8 cellular contexts compared by ENCODE assay signal in the genomic region with DNA sequence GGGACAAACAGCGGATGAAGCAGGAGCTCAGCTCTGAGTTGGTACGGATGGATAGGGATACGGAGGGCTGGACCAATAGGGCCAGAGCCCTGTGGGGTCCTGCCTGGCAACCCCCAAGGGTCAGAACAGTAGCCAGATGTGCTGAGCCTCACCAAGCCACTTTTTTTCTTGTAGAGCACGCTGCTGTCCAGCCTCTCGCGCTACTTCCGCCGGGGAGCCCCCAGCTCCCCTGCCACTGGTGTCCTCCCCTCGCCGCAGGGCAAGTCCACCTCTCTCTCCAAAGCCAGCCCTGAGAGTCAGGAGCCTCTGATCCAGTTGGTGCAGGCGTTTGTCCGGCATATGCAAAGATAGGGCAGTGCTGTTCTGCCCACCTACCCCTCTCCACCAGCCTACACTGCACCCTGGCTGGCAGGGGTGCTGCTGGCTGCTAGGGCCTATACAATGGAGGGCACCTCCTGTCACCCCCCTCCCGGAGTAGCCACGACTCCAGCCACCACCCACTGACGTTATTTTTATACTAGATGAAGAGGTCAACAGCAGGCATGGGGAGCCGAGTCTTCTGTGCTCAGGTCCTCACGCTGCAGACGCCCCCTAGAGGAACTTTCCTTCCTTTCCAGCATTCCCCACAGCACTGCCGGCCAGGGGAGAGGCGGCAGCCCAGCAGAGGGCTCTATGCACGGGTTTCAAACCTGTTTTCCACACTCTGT. TPM values are rescaled to one million over a fixed set of nuclear protein-coding genes. Genes with fewer than 3 reads are reported as not detected.
DNase-seq lines count a peak whose midpoint lies in the region; ATAC-seq and TF ChIP-seq lines count a peak whose summit lies in the region.

No MANE protein-coding gene starts in this region.

- no peaks in the 10 kb centered on the region for H3K27me3 Mint-ChIP-seq in nephron (ENCODE audit: low read depth)

- H3K4me2 ChIP-seq in HCT116 (ENCODE audit: low read length) = no peak overlapping the region
- H3K4me2 ChIP-seq in fibroblast of lung (ENCODE audit: extremely low read depth, insufficient read depth, low read length) = no peak overlapping the region

- TF ChIP-seq POLR2A in HCT116 (IDR thresholded peaks at IDR 0.05; ENCODE audit: borderline replicate concordance, extremely low read depth, insufficient read depth, insufficient read length) (no peak), testis (IDR thresholded peaks at IDR 0.05) (no peak)

- H3K27me3 ChIP-seq in HCT116 (ENCODE audit: insufficient read depth, low read length) = no peaks in the 10 kb centered on the region
- no peaks in the 10 kb centered on the region for H3K27me3 ChIP-seq in fibroblast of lung (ENCODE audit: control insufficient read depth, insufficient read depth, low read length)
- no peaks in the 10 kb centered on the region for H3K27me3 ChIP-seq in testis

- no peaks in the 10 kb centered on the region for H3K9me3 Mint-ChIP-seq in nephron

- H2AFZ ChIP-seq in HCT116 (ENCODE audit: low read depth, low read length, poor library complexity, severe bottlenecking) (no peak overlapping the region), fibroblast of lung (ENCODE audit: low read length) (no peak overlapping the region)

- peak overlapping the region in 1 of 3 experiments; percentile 49 for H3K27ac Mint-ChIP-seq in nephron

- WGBS in testis, 2 donors = 45 to 55% methylated on average over 9 to 21 of the region's 21 CpGs

- H3K27ac ChIP-seq in HCT116 (ENCODE audit: low read depth, low read length) = peak overlapping the region; percentile 50
- peak overlapping the region; percentile 19 for H3K27ac ChIP-seq in fibroblast of lung (ENCODE audit: insufficient read depth, low read length)
- peak overlapping the region; percentile 45 to 82 for H3K27ac ChIP-seq in testis

- H3K4me1 ChIP-seq in HCT116 (ENCODE audit: control insufficient read depth in 1 of 2, insufficient read depth in 2 of 2, low read length in 2 of 2) (no peaks in the 10 kb centered on the region), fibroblast of lung (ENCODE audit: control insufficient read depth, extremely low read depth, insufficient read depth, low read length) (peaks cover 3% of the 10 kb centered on the region), testis (peaks cover 32% of the 10 kb centered on the region)

- H4K20me1 ChIP-seq in HCT116 (ENCODE audit: insufficient read depth) = no peaks in the 10 kb centered on the region
- no peaks in the 10 kb centered on the region for H4K20me1 ChIP-seq in fibroblast of lung (ENCODE audit: control insufficient read depth, extremely low read depth, insufficient read depth, low read length)

- no peaks in the 10 kb centered on the region for H3K9me2 ChIP-seq in HCT116 (ENCODE audit: insufficient read depth)

- DNase-seq in CD1c-positive myeloid dendritic cell (ENCODE audit: extremely low spot score) (peak; percentile 57), HCT116 (ENCODE audit: low read depth, low spot score) (peak; percentile 44), NOMO-1 (lab: John Stamatoyannopoulos, UW; ENCODE audit: unreplicated experiment in 2 of 2) (peak; percentile 30 to 46), fibroblast of lung (ENCODE audit: low read depth in 2 of 2) (peak; percentile 53 to 79), testis (peak; percentile 87)
- DNase-seq in activated T-cell treated with anti-CD3 and anti-CD28 coated beads, Interleukin-2, amount 50 U/mL, for 48 hours = peak; percentile 57 to 68

- H3K9me3 ChIP-seq in HCT116 (ENCODE audit: control insufficient read depth in 1 of 2, insufficient read depth in 1 of 2, low read depth in 1 of 2, low read length in 2 of 2) = no peaks in the 10 kb centered on the region
- H3K9me3 ChIP-seq in fibroblast of lung (ENCODE audit: control insufficient read depth, insufficient read depth, low read depth, low read length) = no peaks in the 10 kb centered on the region
- H3K9me3 ChIP-seq in testis = no peaks in the 10 kb centered on the region

- TSS peak; percentile 66 for BruUV-seq in HCT116 (replicated peaks; lab: Mats Ljungman, UMichigan)

- H3K4me1 Mint-ChIP-seq in nephron = peaks cover 11% of the 10 kb centered on the region

- H3K36me3 Mint-ChIP-seq in nephron (ENCODE audit: low read depth) = peaks cover 45% of the 10 kb centered on the region

- H3K9ac ChIP-seq in HCT116 (ENCODE audit: low read length) (no peak overlapping the region), fibroblast of lung (ENCODE audit: insufficient read depth, low read length) (no peak overlapping the region)

- intact Hi-C loops in HCT116 (cut with micrococcal nuclease) = no loop called here
- intact Hi-C loops in testis (cut with DNase I; ENCODE audit: low total_unique reads) = no loop called here

- H3K36me3 ChIP-seq in HCT116 (ENCODE audit: control insufficient read depth in 1 of 2, insufficient read depth in 2 of 2, low read length in 2 of 2) (peaks cover 19 to 43% of the 10 kb centered on the region in 2 experiments; a peak in 3 of 4 replicates), fibroblast of lung (ENCODE audit: control insufficient read depth, insufficient read depth, low read length) (peaks cover 29% of the 10 kb centered on the region), testis (ENCODE audit: low read depth, missing control alignments) (no peaks in the 10 kb centered on the region)

- CTCF ChIA-PET in HCT116 (lab: Charles Lee) = interaction anchor here (0.8 kb wide), 1 partner anchor 17 kb away, joined by 3 read pairs; no protein-coding TSS in a partner anchor

- peak; percentile 62 for TF ChIP-seq RAD21 in HCT116 (IDR thresholded peaks at IDR 0.05; ENCODE audit: low read depth)

- H3K4me3 Mint-ChIP-seq in nephron = no peak overlapping the region

- H3K79me2 ChIP-seq in HCT116 (ENCODE audit: insufficient read depth, low read length) (no peaks in the 10 kb centered on the region), fibroblast of lung (ENCODE audit: control insufficient read depth, insufficient read depth, low read length) (no peaks in the 10 kb centered on the region)

- no peak overlapping the region for H3K4me3 ChIP-seq in HCT116 (replicated peaks in 1 of 2; ENCODE audit: low read depth in 1 of 2, low read length in 2 of 2)
- no peak overlapping the region for H3K4me3 ChIP-seq in fibroblast of lung (replicated peaks in 1 of 4; ENCODE audit: control extremely low read depth in 1 of 4, insufficient read depth in 1 of 4, low read depth in 3 of 4, low read length in 4 of 4)
- no peak overlapping the region for H3K4me3 ChIP-seq in testis

- POLR2A ChIA-PET in HCT116 (lab: Charles Lee) = no interaction called here

- TF ChIP-seq CTCF in HCT116 (IDR thresholded peaks at IDR 0.05 in 2 of 3, conservative IDR thresholded peaks at IDR 0.05 in 1 of 3; ENCODE audit: borderline replicate concordance in 1 of 3, insufficient read depth in 1 of 3, low read depth in 2 of 3, low read length in 2 of 3) (peak; percentile 90 to 98 (median 93)), fibroblast of lung (conservative IDR thresholded peaks at IDR 0.05 in 1 of 2, IDR thresholded peaks at IDR 0.05 in 1 of 2; ENCODE audit: low read depth in 1 of 2, low read length in 2 of 2) (peak; percentile 80 to 98), nephron (IDR thresholded peaks at IDR 0.05; ENCODE audit: unreplicated experiment in 3 of 3) (peak; percentile 77 to 85 (median 84)), testis (IDR thresholded peaks at IDR 0.05) (peak; percentile 64 to 81 (median 77))

- peak; percentile 87 for ATAC-seq in HCT116
- no peak for ATAC-seq in HG03196 (IDR thresholded peaks at IDR 0.05; ENCODE audit: unreplicated experiment)

- RAD21 ChIA-PET in HCT116 (lab: Charles Lee; ENCODE audit: low non-redundant PET in 1 of 2, low total read pairs in 2 of 2, uncharacterized antibody in 2 of 2, unreplicated experiment in 2 of 2) = no interaction called here

TF ChIP-seq in HCT116, 20 proteins besides CTCF, POLR2A, EP300 and RAD21:
- TF ChIP-seq POLR2AphosphoS5 (IDR thresholded peaks at IDR 0.05; ENCODE audit: low read depth, low read length) = peak; percentile 19
- no peak for TF ChIP-seq EGR1 (IDR thresholded peaks at IDR 0.05; ENCODE audit: low read depth)

RNA-seq across cellular contexts. Expression of a gene that starts 21.6 kb away (rescaled TPM):
- total RNA-seq in HCT116 (2021; ENCODE audit: unreplicated experiment) (87.9 TPM), fibroblast of lung (27.5 and 42.3 TPM in 2 replicates), testis (10 to 100 TPM; 88.8 to 92.2 TPM)
- 88.5 and 89.0 TPM in 2 replicates for polyA plus RNA-seq in HCT116 (2012)
- polyA plus RNA-seq in fibroblast of lung (27.3 and 38.7 TPM in 2 replicates), testis (ENCODE audit: insufficient read depth, low read depth, low replicate concordance) (62.3 TPM)
- polyA plus RNA-seq in fibroblast of lung (2012) = 28.2 and 40.4 TPM in 2 replicates
- 42.6 and 51.3 TPM in 2 replicates for polyA minus RNA-seq in fibroblast of lung (ENCODE audit: low replicate concordance)

RNA-seq across cellular contexts. Expression of a gene that starts 29.9 kb away (rescaled TPM):
- total RNA-seq in HCT116 (2021; ENCODE audit: unreplicated experiment) (23.7 TPM), fibroblast of lung (20.8 and 23.3 TPM in 2 replicates), testis (10 to 100 TPM; 42.0 to 42.7 TPM)
- polyA plus RNA-seq in HCT116 (2012) = 14.5 and 15.4 TPM in 2 replicates
- polyA plus RNA-seq in fibroblast of lung (9.8 and 11.4 TPM in 2 replicates), testis (ENCODE audit: insufficient read depth, low read depth, low replicate concordance) (22.9 TPM)
- polyA plus RNA-seq in fibroblast of lung (2012) = 10.1 and 15.0 TPM in 2 replicates
- 10.7 and 13.3 TPM in 2 replicates for polyA minus RNA-seq in fibroblast of lung (ENCODE audit: low replicate concordance)

RNA-seq across cellular contexts. Expression of a gene that starts 59.0 kb away (rescaled TPM):
- total RNA-seq in HCT116 (2021; ENCODE audit: unreplicated experiment) (115 TPM), fibroblast of lung (28.5 and 31.4 TPM in 2 replicates), testis (100 to 1,000 TPM; 165 to 184 TPM)
- polyA plus RNA-seq in HCT116 (2012) = 85.8 and 86.7 TPM in 2 replicates
- polyA plus RNA-seq in fibroblast of lung (28.8 and 65.8 TPM in 2 replicates), testis (ENCODE audit: insufficient read depth, low read depth, low replicate concordance) (241 TPM)
- polyA plus RNA-seq in fibroblast of lung (2012) = 21.2 and 43.4 TPM in 2 replicates
- polyA minus RNA-seq in fibroblast of lung (ENCODE audit: low replicate concordance) = 221 and 261 TPM in 2 replicates

RNA-seq across cellular contexts. Expression of a gene that starts 59.1 kb away (rescaled TPM):
- 12.0 TPM for total RNA-seq in HCT116 (2021; ENCODE audit: unreplicated experiment)
- polyA plus RNA-seq in HCT116 (2012) = 8.1 and 8.3 TPM in 2 replicates
- 24.9 and 29.9 TPM in 2 replicates for total RNA-seq in fibroblast of lung
- 31.4 and 37.5 TPM in 2 replicates for polyA plus RNA-seq in fibroblast of lung
- polyA plus RNA-seq in fibroblast of lung (2012) = 23.0 and 29.2 TPM in 2 replicates
- polyA minus RNA-seq in fibroblast of lung (ENCODE audit: low replicate concordance) = 59.3 and 75.8 TPM in 2 replicates
- total RNA-seq in testis = 10 to 100 TPM; 26.4 to 29.4 TPM
- 36.9 TPM for polyA plus RNA-seq in testis (ENCODE audit: insufficient read depth, low read depth, low replicate concordance)
